Comparison of ENCODE assay signal across 19 cellular contexts in the genomic region with DNA sequence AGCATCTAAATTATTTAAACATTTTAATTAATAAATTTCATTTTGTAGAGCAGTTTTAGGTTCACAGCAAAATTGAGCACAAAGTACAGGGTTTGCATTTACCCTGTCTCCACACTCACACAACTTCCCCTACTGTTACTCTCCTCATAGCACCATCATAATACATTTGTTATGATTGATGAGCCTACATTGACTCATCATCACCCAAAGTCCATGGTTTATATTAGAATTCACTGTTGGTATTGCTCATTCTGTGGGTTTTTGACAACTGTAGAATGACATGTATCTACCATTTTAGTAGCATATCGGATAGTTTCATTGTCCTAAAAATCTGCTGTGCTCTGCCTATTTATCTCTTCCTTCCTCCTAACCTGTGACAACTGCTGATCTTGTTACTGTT.
"Had no signal": no experiment of that assay in that cellular context is flagged by ENCODE, and none has a peak within 500 bp of the region (broad histone marks: within the 10 kb centered on the region; RNA-seq: fewer than 3 reads in every experiment).

No MANE protein-coding gene starts in this region.

- H3K36me3 ChIP-seq: breast epithelium, left ventricle myocardium inferior, tibial artery had no signal

- H3K27ac Mint-ChIP-seq: activated CD4-positive, alpha-beta memory T cell treated with anti-CD3 and anti-CD28 coated beads, Interleukin-2, amount 10 ng/mL, durations not matched to agents 7 days and 5 days; activated CD8-positive, alpha-beta memory T cell treated with anti-CD3 and anti-CD28 coated beads, Interleukin-2, amount 10 ng/mL, durations not matched to agents 7 days and 5 days; activated T-helper 2 cell treated with anti-CD3 and anti-CD28 coated beads, Interferon-gamma antibody, Interleukin-2, Interleukin-4, amounts not matched to agents 10 μg/mL and 5 μg/mL and 100 μg/mL, durations not matched to agents 14 hours and 24 hours and 36 hours; T-helper 2 cell treated with Interferon-gamma antibody and Interleukin-4, amounts not matched to agents 5 μg/mL and 100 μg/mL, for 36 hours had no signal

- H3K4me3 ChIP-seq: breast epithelium, left ventricle myocardium inferior, tibial artery had no signal

- ATAC-seq: activated CD8-positive, alpha-beta memory T cell treated with anti-CD3 and anti-CD28 coated beads, Interleukin-2, amount 10 ng/mL, durations not matched to agents 7 days and 5 days; esophagus mucosa had no signal

- H3K27ac ChIP-seq: breast epithelium, left ventricle myocardium inferior, tibial artery had no signal

- H3K4me1 Mint-ChIP-seq: activated CD4-positive, alpha-beta memory T cell treated with anti-CD3 and anti-CD28 coated beads, Interleukin-2, amount 10 ng/mL, durations not matched to agents 7 days and 5 days; activated CD8-positive, alpha-beta memory T cell treated with anti-CD3 and anti-CD28 coated beads, Interleukin-2, amount 10 ng/mL, durations not matched to agents 7 days and 5 days had no signal

- H3K9me3 ChIP-seq: tibial artery had no signal

- DNase-seq: activated CD4-positive, alpha-beta memory T cell treated with anti-CD3 and anti-CD28 coated beads, Interleukin-2, amount 10 ng/mL, durations not matched to agents 7 days and 5 days; activated CD8-positive, alpha-beta memory T cell treated with anti-CD3 and anti-CD28 coated beads, Interleukin-2, amount 10 ng/mL, durations not matched to agents 7 days and 5 days; activated naive CD4-positive, alpha-beta T cell treated with Interleukin-2 at 50 U/mL for 16 hours; activated T-cell treated with anti-CD3 and anti-CD28 coated beads, Interleukin-2, amount 50 U/mL, for 1 hour; aorta; cerebellar nuclear complex; cortex of kidney; hypothalamus; left ventricle myocardium inferior; occipital lobe; stimulated activated CD4-positive, alpha-beta T cell treated with anti-CD3 and anti-CD28 coated beads, Interleukin-12 subunit alpha, Interleukin-12 subunit beta, amount 100 ng/mL, for 4 hours; stimulated activated CD4-positive, alpha-beta T cell treated with anti-CD3 and anti-CD28 coated beads, Interleukin-1b, Interleukin-23, amount 100 ng/mL, for 48 hours; stimulated activated naive CD4-positive, alpha-beta T cell treated with Interleukin-2 at 50 U/mL for 16 hours; substantia nigra; tibial artery had no signal

- H3K27me3 Mint-ChIP-seq: activated CD4-positive, alpha-beta memory T cell treated with anti-CD3 and anti-CD28 coated beads, Interleukin-2, amount 10 ng/mL, durations not matched to agents 7 days and 5 days; activated CD8-positive, alpha-beta memory T cell treated with anti-CD3 and anti-CD28 coated beads, Interleukin-2, amount 10 ng/mL, durations not matched to agents 7 days and 5 days had no signal

- H3K4me3 Mint-ChIP-seq: activated CD4-positive, alpha-beta memory T cell treated with anti-CD3 and anti-CD28 coated beads, Interleukin-2, amount 10 ng/mL, durations not matched to agents 7 days and 5 days; activated CD8-positive, alpha-beta memory T cell treated with anti-CD3 and anti-CD28 coated beads, Interleukin-2, amount 10 ng/mL, durations not matched to agents 7 days and 5 days; T-helper 2 cell treated with Interferon-gamma antibody and Interleukin-4, amounts not matched to agents 5 μg/mL and 100 μg/mL, for 36 hours had no signal

- H3K27me3 ChIP-seq: breast epithelium, tibial artery had no signal

- H3K4me1 ChIP-seq: breast epithelium had no signal

- H3K36me3 Mint-ChIP-seq: activated CD8-positive, alpha-beta memory T cell treated with anti-CD3 and anti-CD28 coated beads, Interleukin-2, amount 10 ng/mL, durations not matched to agents 7 days and 5 days had no signal
